In the genomic region with DNA sequence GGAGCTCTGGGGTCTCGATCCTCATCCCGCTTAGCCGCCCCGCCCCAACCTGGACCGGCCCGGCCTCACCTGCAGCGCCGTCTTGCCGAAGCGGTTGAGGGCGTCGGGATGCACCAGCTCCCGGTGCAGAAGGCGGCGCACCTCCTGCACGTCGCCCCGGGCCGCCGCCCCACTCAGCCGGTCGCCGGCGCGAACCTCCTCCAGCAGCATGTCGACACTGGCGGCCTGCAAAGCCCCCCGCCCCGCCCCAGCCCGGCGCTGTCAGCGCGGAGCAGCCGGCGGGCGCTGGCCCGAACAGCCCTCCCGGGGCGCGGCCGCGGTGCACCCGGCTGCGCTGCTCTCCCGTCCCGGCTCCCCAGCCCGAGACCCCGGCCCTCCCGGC, we compare ENCODE assay signal across 6 cellular contexts. TPM values are rescaled to one million over a fixed set of nuclear protein-coding genes. Genes with fewer than 3 reads are reported as not detected.
DNase-seq lines count a peak whose midpoint lies in the region; ATAC-seq and TF ChIP-seq lines count a peak whose summit lies in the region.

No MANE protein-coding gene starts in this region.

- no peaks in the 10 kb centered on the region for H3K9me3 Mint-ChIP-seq in T-helper 1 cell treated with Interleukin-12 subunit alpha and Interleukin-12 subunit beta and Interleukin-4 antibody, amounts not matched to agents 30 μg/mL and 1 μg/mL, for 36 hours

- peaks cover 0 to 60% (median 28%) of the 10 kb centered on the region in 3 donors for H3K4me1 ChIP-seq in gastroesophageal sphincter

- peaks cover 0 to 2% of the 10 kb centered on the region in 2 donors for H3K36me3 ChIP-seq in gastroesophageal sphincter

- H3K4me3 Mint-ChIP-seq in T-helper 1 cell treated with Interleukin-12 subunit alpha and Interleukin-12 subunit beta and Interleukin-4 antibody, amounts not matched to agents 30 μg/mL and 1 μg/mL, for 36 hours = peak overlapping the region; percentile 99

- H3K27ac ChIP-seq in gastroesophageal sphincter = peak overlapping the region in 3 of 4 donors; percentile 92 to 93 (median 92)

- no peak for TF ChIP-seq CTCF in gastroesophageal sphincter (IDR thresholded peaks at IDR 0.05)

- peaks cover 4% of the 10 kb centered on the region for H3K27me3 ChIP-seq in gastroesophageal sphincter

- TF ChIP-seq EP300 in gastroesophageal sphincter (IDR thresholded peaks at IDR 0.05) = no peak

- TF ChIP-seq POLR2A in gastroesophageal sphincter (IDR thresholded peaks at IDR 0.05) = no peak

- peaks cover 29% of the 10 kb centered on the region for H3K36me3 Mint-ChIP-seq in T-helper 1 cell treated with Interleukin-12 subunit alpha and Interleukin-12 subunit beta and Interleukin-4 antibody, amounts not matched to agents 30 μg/mL and 1 μg/mL, for 36 hours (ENCODE audit: low read depth)

- WGBS in gastroesophageal sphincter (ENCODE audit: low coverage in 1 of 2), 2 donors = no CpG with 5 or more reads among the region's 49 CpGs

- H3K27me3 Mint-ChIP-seq in T-helper 1 cell treated with Interleukin-12 subunit alpha and Interleukin-12 subunit beta and Interleukin-4 antibody, amounts not matched to agents 30 μg/mL and 1 μg/mL, for 36 hours (ENCODE audit: low read depth) = no peaks in the 10 kb centered on the region

- H3K27ac Mint-ChIP-seq in T-helper 1 cell treated with Interleukin-12 subunit alpha and Interleukin-12 subunit beta and Interleukin-4 antibody, amounts not matched to agents 30 μg/mL and 1 μg/mL, for 36 hours = peak overlapping the region; percentile 88

- no peaks in the 10 kb centered on the region for H3K9me3 ChIP-seq in gastroesophageal sphincter

- peaks cover 44% of the 10 kb centered on the region for H3K4me1 Mint-ChIP-seq in T-helper 1 cell treated with Interleukin-12 subunit alpha and Interleukin-12 subunit beta and Interleukin-4 antibody, amounts not matched to agents 30 μg/mL and 1 μg/mL, for 36 hours (ENCODE audit: low read depth)

- ATAC-seq in gastroesophageal sphincter (no peak), GM18517 (IDR thresholded peaks at IDR 0.05; ENCODE audit: unreplicated experiment) (no peak)

- peak; percentile 62 for DNase-seq in activated gamma-delta T cell (lab: John Stamatoyannopoulos, UW)
- DNase-seq in activated gamma-delta T cell treated with Interleukin-2 at 50 U/mL for 16 hours = no peak
- DNase-seq in stimulated activated CD8-positive, alpha-beta memory T cell treated with anti-CD3 and anti-CD28 coated beads, Interleukin-4, amount 100 ng/mL, for 48 hours = peak; percentile 71

- peak overlapping the region; percentile 39 to 95 for H3K4me3 ChIP-seq in gastroesophageal sphincter

RNA-seq across cellular contexts. Expression of a gene that starts 0.3 kb away (rescaled TPM):
- 10 to 100 TPM in 2 of 4 donors, 1 to 10 TPM in 2; 5.4 to 15.9 (median 10.6) TPM for total RNA-seq in gastroesophageal sphincter

RNA-seq across cellular contexts. Expression of a gene that starts 2.6 kb away (rescaled TPM):
- 10 to 100 TPM; 16.0 to 28.0 (median 20.1) TPM for total RNA-seq in gastroesophageal sphincter

RNA-seq across cellular contexts. Expression of a gene that starts 18.7 kb away (rescaled TPM):
- total RNA-seq in gastroesophageal sphincter = 10 to 100 TPM in 1 of 4 donors, not detected in 3; 13.2 TPM

RNA-seq across cellular contexts. Expression of a gene that starts 24.7 kb away (rescaled TPM):
- total RNA-seq in gastroesophageal sphincter = 10 to 100 TPM; 18.4 to 35.6 (median 24.9) TPM

RNA-seq across cellular contexts. Expression of a gene that starts 51.2 kb away (rescaled TPM):
- 1 to 10 TPM in 1 of 4 donors, not detected in 3; 1.1 TPM for total RNA-seq in gastroesophageal sphincter
